Comparison of ENCODE assay signal across 23 cellular contexts in genomic region chr12:1367731-1368285, GRCh38.
DNase-seq lines count a peak whose midpoint lies in the region; TF ChIP-seq lines count a peak whose summit lies in the region.
"Had no signal": no experiment of that assay in that cellular context is flagged by ENCODE, and none has a peak within 500 bp of the region (broad histone marks: within the 10 kb centered on the region; RNA-seq: fewer than 3 reads in every experiment).

No MANE protein-coding gene starts in this region.

- H3K36me3 Mint-ChIP-seq in osteocyte (ENCODE audit: unreplicated experiment): peaks cover 9% of the 10 kb centered on the region
- H3K36me3 Mint-ChIP-seq in activated T-helper 1 cell treated with anti-CD3 and anti-CD28 coated beads, Interleukin-12 subunit alpha, Interleukin-12 subunit beta, Interleukin-2, Interleukin-4 antibody, amounts not matched to agents 30 ng/mL and 10 ng/mL and 1 ng/mL, durations not matched to agents 14 hours and 24 hours and 36 hours (ENCODE audit: low read depth): no peaks in the 10 kb centered on the region

- peak overlapping the region; percentile 53 for H3K4me3 Mint-ChIP-seq in osteocyte (ENCODE audit: unreplicated experiment)
- H3K4me3 Mint-ChIP-seq in activated T-helper 1 cell treated with anti-CD3 and anti-CD28 coated beads, Interleukin-12 subunit alpha, Interleukin-12 subunit beta, Interleukin-2, Interleukin-4 antibody, amounts not matched to agents 30 ng/mL and 10 ng/mL and 1 ng/mL, durations not matched to agents 14 hours and 24 hours and 36 hours: no peak overlapping the region
- H3K4me3 Mint-ChIP-seq: activated CD4-positive, alpha-beta memory T cell treated with anti-CD3 and anti-CD28 coated beads, Interleukin-2, amount 10 ng/mL, durations not matched to agents 7 days and 5 days; HFFc6; naive thymus-derived CD4-positive, alpha-beta T cell; stimulated activated memory B cell treated with anti-CD40 and anti-IgM and Interleukin-4, amounts not matched to agents 10 μg/mL and 1 μg/mL and 100 μg/mL, for 72 hours; T-helper 1 cell treated with Interleukin-12 subunit alpha and Interleukin-12 subunit beta and Interleukin-4 antibody, amounts not matched to agents 30 μg/mL and 1 μg/mL, for 36 hours had no signal

- peaks cover 53% of the 10 kb centered on the region for H3K4me1 Mint-ChIP-seq in osteocyte (ENCODE audit: unreplicated experiment)
- H3K4me1 Mint-ChIP-seq in activated T-helper 1 cell treated with anti-CD3 and anti-CD28 coated beads, Interleukin-12 subunit alpha, Interleukin-12 subunit beta, Interleukin-2, Interleukin-4 antibody, amounts not matched to agents 30 ng/mL and 10 ng/mL and 1 ng/mL, durations not matched to agents 14 hours and 24 hours and 36 hours (ENCODE audit: low read depth): no peaks in the 10 kb centered on the region
- H3K4me1 Mint-ChIP-seq: activated CD4-positive, alpha-beta memory T cell treated with anti-CD3 and anti-CD28 coated beads, Interleukin-2, amount 10 ng/mL, durations not matched to agents 7 days and 5 days; stimulated activated memory B cell treated with anti-CD40 and anti-IgM and Interleukin-4, amounts not matched to agents 10 μg/mL and 1 μg/mL and 100 μg/mL, for 72 hours had no signal

- no peaks in the 10 kb centered on the region for H3K27me3 Mint-ChIP-seq in osteocyte (ENCODE audit: unreplicated experiment)
- H3K27me3 Mint-ChIP-seq in activated T-helper 1 cell treated with anti-CD3 and anti-CD28 coated beads, Interleukin-12 subunit alpha, Interleukin-12 subunit beta, Interleukin-2, Interleukin-4 antibody, amounts not matched to agents 30 ng/mL and 10 ng/mL and 1 ng/mL, durations not matched to agents 14 hours and 24 hours and 36 hours (ENCODE audit: insufficient read depth): no peaks in the 10 kb centered on the region
- H3K27me3 Mint-ChIP-seq: activated CD4-positive, alpha-beta memory T cell treated with anti-CD3 and anti-CD28 coated beads, Interleukin-2, amount 10 ng/mL, durations not matched to agents 7 days and 5 days; naive thymus-derived CD4-positive, alpha-beta T cell; stimulated activated memory B cell treated with anti-CD40 and anti-IgM and Interleukin-4, amounts not matched to agents 10 μg/mL and 1 μg/mL and 100 μg/mL, for 72 hours had no signal

- DNase-seq in ELR (ENCODE audit: low read depth) (peak; percentile 19), NCI-H526 (lab: John Stamatoyannopoulos, UW) (peak; percentile 73 to 88), fibroblast of the conjunctiva (ENCODE audit: low read depth) (peak; percentile 23), osteocyte (ENCODE audit: extremely low spot score, unreplicated experiment) (no peak), SKM-1 treated with dmso at 0.1 percent for 144 hours (lab: John Stamatoyannopoulos, UW; ENCODE audit: unreplicated experiment) (no peak), GM10248 (ENCODE audit: extremely low spot score) (no peak)
- no peak for DNase-seq in activated T-helper 1 cell treated with anti-CD3 and anti-CD28 coated beads, Interleukin-12 subunit alpha, Interleukin-12 subunit beta, Interleukin-2, Interleukin-4 antibody, amounts not matched to agents 30 ng/mL and 10 ng/mL and 1 ng/mL, durations not matched to agents 14 hours and 24 hours and 36 hours (ENCODE audit: low spot score)
- no peak for DNase-seq in activated T-cell treated with anti-CD3 and anti-CD28 coated beads, Interleukin-2, amount 50 U/mL, for 1 hour
- DNase-seq: activated CD4-positive, alpha-beta memory T cell treated with anti-CD3 and anti-CD28 coated beads, Interleukin-2, amount 10 ng/mL, durations not matched to agents 7 days and 5 days; activated CD4-positive, alpha-beta T cell treated with anti-CD3 and anti-CD28 coated beads for 1 hour; activated gamma-delta T cell; cerebellar nuclear complex; dorsolateral prefrontal cortex; HFFc6; midbrain; MV-4-11; naive thymus-derived CD4-positive, alpha-beta T cell; NCI-H1436 treated with DMSO at 0.1 percent for 48 hours; NCI-H510A treated with DMSO at 0.1 percent for 48 hours; right lobe of liver; stimulated activated CD4-positive, alpha-beta T cell treated with anti-CD3 and anti-CD28 coated beads, Interleukin-4, amount 100 ng/mL, for 24 hours had no signal

- CTCF ChIA-PET in GM10248 (lab: Yijun Ruan, JAX): interaction anchor here (0.7 kb wide), 1 partner anchor 10 kb away, joined by 4 read pairs; no protein-coding TSS in a partner anchor

- peak overlapping the region; percentile 90 for H3K27ac Mint-ChIP-seq in osteocyte (ENCODE audit: unreplicated experiment)
- no peak overlapping the region for H3K27ac Mint-ChIP-seq in activated T-helper 1 cell treated with anti-CD3 and anti-CD28 coated beads, Interleukin-12 subunit alpha, Interleukin-12 subunit beta, Interleukin-2, Interleukin-4 antibody, amounts not matched to agents 30 ng/mL and 10 ng/mL and 1 ng/mL, durations not matched to agents 14 hours and 24 hours and 36 hours
- H3K27ac Mint-ChIP-seq: activated CD4-positive, alpha-beta memory T cell treated with anti-CD3 and anti-CD28 coated beads, Interleukin-2, amount 10 ng/mL, durations not matched to agents 7 days and 5 days; HFFc6; naive thymus-derived CD4-positive, alpha-beta T cell; stimulated activated memory B cell treated with anti-CD40 and anti-IgM and Interleukin-4, amounts not matched to agents 10 μg/mL and 1 μg/mL and 100 μg/mL, for 72 hours; T-helper 1 cell treated with Interleukin-12 subunit alpha and Interleukin-12 subunit beta and Interleukin-4 antibody, amounts not matched to agents 30 μg/mL and 1 μg/mL, for 36 hours had no signal

- intact Hi-C loops in activated T-helper 1 cell treated with anti-CD3 and anti-CD28 coated beads, Interleukin-12 subunit alpha, Interleukin-12 subunit beta, Interleukin-2, Interleukin-4 antibody, amounts not matched to agents 30 ng/mL and 10 ng/mL and 1 ng/mL, durations not matched to agents 14 hours and 24 hours and 36 hours (cut with micrococcal nuclease): no loop called here

- POLR2A ChIA-PET in GM10248 (lab: Yijun Ruan, JAX): no interaction called here

- TF ChIP-seq CTCF in osteocyte (IDR thresholded peaks at IDR 0.05) (no peak), GM10248 (IDR thresholded peaks at IDR 0.05; ENCODE audit: control extremely low read depth, extremely low read depth, low read depth, missing control alignments) (no peak)

- no peaks in the 10 kb centered on the region for H3K9me3 Mint-ChIP-seq in osteocyte (ENCODE audit: unreplicated experiment)
- no peaks in the 10 kb centered on the region for H3K9me3 Mint-ChIP-seq in activated T-helper 1 cell treated with anti-CD3 and anti-CD28 coated beads, Interleukin-12 subunit alpha, Interleukin-12 subunit beta, Interleukin-2, Interleukin-4 antibody, amounts not matched to agents 30 ng/mL and 10 ng/mL and 1 ng/mL, durations not matched to agents 14 hours and 24 hours and 36 hours
- H3K9me3 Mint-ChIP-seq: HFFc6; stimulated activated memory B cell treated with anti-CD40 and anti-IgM and Interleukin-4, amounts not matched to agents 10 μg/mL and 1 μg/mL and 100 μg/mL, for 72 hours; T-helper 1 cell treated with Interleukin-12 subunit alpha and Interleukin-12 subunit beta and Interleukin-4 antibody, amounts not matched to agents 30 μg/mL and 1 μg/mL, for 36 hours had no signal

Comparison
In these comparisons a context has a peak if more than half of its experiments do, and no peak if none do; other contexts are left out.
1. DNase-seq: peak in ELR (single experiment), NCI-H526 (2 of 2) and fibroblast of the conjunctiva (single experiment); none in osteocyte (single experiment), activated T-helper 1 cell treated with anti-CD3 and anti-CD28 coated beads, Interleukin-12 subunit alpha, Interleukin-12 subunit beta, Interleukin-2, Interleukin-4 antibody, amounts not matched to agents 30 ng/mL and 10 ng/mL and 1 ng/mL, durations not matched to agents 14 hours and 24 hours and 36 hours (single experiment), SKM-1 treated with dmso at 0.1 percent for 144 hours (single experiment), activated T-cell treated with anti-CD3 and anti-CD28 coated beads, Interleukin-2, amount 50 U/mL, for 1 hour (single experiment) and GM10248 (single experiment).